Comparison of ENCODE assay signal across 9 cellular contexts in the genomic region with DNA sequence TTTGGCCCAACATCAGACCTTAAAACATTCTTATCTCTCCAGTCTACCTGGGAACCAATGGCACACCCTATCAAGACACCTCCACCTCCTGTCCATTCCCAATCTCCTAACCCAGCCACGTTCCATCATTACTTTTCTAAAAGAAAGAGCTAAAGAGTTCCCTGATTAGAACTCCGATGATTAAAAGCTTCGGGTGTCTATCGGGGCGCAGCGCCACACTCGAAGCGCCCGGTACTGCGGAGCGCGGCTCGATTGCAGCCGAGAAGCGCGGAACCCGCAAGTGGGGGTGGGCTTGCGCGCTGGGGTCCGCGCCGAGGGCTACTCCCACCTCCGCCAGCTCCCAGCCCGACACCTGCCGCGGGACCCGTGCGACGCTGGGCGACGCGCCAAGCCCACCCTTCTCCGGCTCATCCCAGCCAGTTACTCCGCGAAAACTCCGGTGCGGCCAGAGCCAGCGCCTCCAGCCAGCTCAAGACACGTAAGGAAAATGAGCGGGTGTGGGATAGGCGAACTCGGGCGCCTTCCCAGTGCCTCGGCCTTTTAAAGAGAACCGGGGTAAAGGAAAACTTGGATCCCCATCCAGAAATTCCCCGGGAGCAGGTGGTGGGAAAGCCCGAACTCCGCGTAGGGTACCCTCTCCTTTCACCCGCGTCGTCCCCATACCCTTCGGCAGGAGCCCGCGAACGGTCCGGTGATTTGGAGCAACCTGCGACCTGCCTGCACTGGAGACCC. TPM values are rescaled to one million over a fixed set of nuclear protein-coding genes. Genes with fewer than 3 reads are reported as not detected.
DNase-seq lines count a peak whose midpoint lies in the region; ATAC-seq, FAIRE-seq and TF ChIP-seq lines count a peak whose summit lies in the region.
"Had no signal": no experiment of that assay in that cellular context is flagged by ENCODE, and none has a peak within 500 bp of the region (broad histone marks: within the 10 kb centered on the region; RNA-seq: fewer than 3 reads in every experiment).

No MANE protein-coding gene starts in this region.

- DNase-seq in G401 (ENCODE audit: low spot score): peak; percentile 11
- DNase-seq in NCI-H1105 treated with DMSO at 0.1 percent for 48 hours (lab: John Stamatoyannopoulos, UW): peak; percentile 49
- no peak for DNase-seq in epithelial cell of proximal tubule (ENCODE audit: low read depth)
- no peak for DNase-seq in LoVo (ENCODE audit: low spot score)
- DNase-seq in GM12892 (ENCODE audit: insufficient read length): no peak

- no peak for FAIRE-seq in GM12892 (lab: Jason Lieb, UNC)

- H3K9me3 ChIP-seq in muscle layer of duodenum (ENCODE audit: control insufficient read depth in 1 of 2, low read length in 2 of 2): no peaks in the 10 kb centered on the region

- peaks cover 21% of the 10 kb centered on the region for H3K27me3 ChIP-seq in muscle layer of duodenum (ENCODE audit: low read depth, low read length)

- ATAC-seq in GM18907 (IDR thresholded peaks at IDR 0.05; ENCODE audit: unreplicated experiment) (no peak), GM21447 (IDR thresholded peaks at IDR 0.05; ENCODE audit: unreplicated experiment) (no peak)

- TF ChIP-seq CTCF in epithelial cell of proximal tubule (conservative IDR thresholded peaks at IDR 0.05; ENCODE audit: low read depth, low read length): peak; percentile 7

- H3K4me3 ChIP-seq in epithelial cell of proximal tubule (ENCODE audit: low read depth, low read length): peak overlapping the region; percentile 57
- peak overlapping the region; percentile 73 to 75 for H3K4me3 ChIP-seq in muscle layer of duodenum (ENCODE audit: low read depth in 1 of 2, low read length in 2 of 2)

- no peak for TF ChIP-seq POLR2A in GM12892 (IDR thresholded peaks at IDR 0.05; ENCODE audit: low read depth, low read length)

- no peaks in the 10 kb centered on the region for H3K36me3 ChIP-seq in muscle layer of duodenum (ENCODE audit: control insufficient read depth in 1 of 2, insufficient read depth in 2 of 2, low read length in 2 of 2)

- peaks cover 0 to 6% of the 10 kb centered on the region in 2 donors for H3K4me1 ChIP-seq in muscle layer of duodenum (ENCODE audit: control insufficient read depth in 1 of 2, insufficient read depth in 2 of 2, low read length in 2 of 2)

- H3K27ac ChIP-seq in muscle layer of duodenum (ENCODE audit: low read length): no peak overlapping the region

- in situ Hi-C loops in G401 (cut with HindIII; ENCODE audit: low sequenced_read_pairs): no loop called here

RNA-seq across cellular contexts. Expression of gene NPY1R, which starts 0.6 kb away (rescaled TPM):
- not detected in 2 replicates for total RNA-seq in G401 (2014; rRNA removed; shearing (Covaris generic))
- 0.40 and 3.3 TPM in 2 replicates for total RNA-seq in epithelial cell of proximal tubule
- polyA plus RNA-seq in GM12892 (2012; ENCODE audit: missing spikeins): not detected
- total RNA-seq: LHCN-M2 had no signal

RNA-seq across cellular contexts. Expression of gene NPY5R, which starts 11.9 kb away (rescaled TPM):
- not detected in 2 replicates for total RNA-seq in G401 (2014; rRNA removed; shearing (Covaris generic))
- total RNA-seq in epithelial cell of proximal tubule: 0.12 and 0.14 TPM in 2 replicates
- not detected for polyA plus RNA-seq in GM12892 (2012; ENCODE audit: missing spikeins)
- total RNA-seq: LHCN-M2 had no signal

Comparison
In these comparisons a context has a peak if more than half of its experiments do, and no peak if none do; other contexts are left out.
1. DNase-seq: peak in G401 (single experiment) and NCI-H1105 treated with DMSO at 0.1 percent for 48 hours (single experiment); none in epithelial cell of proximal tubule (single experiment), LoVo (single experiment) and GM12892 (single experiment).